20 cellular contexts compared by ENCODE assay signal in genomic region chr3:149381173-149382090, GRCh38. TPM values are rescaled to one million over a fixed set of nuclear protein-coding genes. Genes with fewer than 3 reads are reported as not detected.
DNase-seq lines count a peak whose midpoint lies in the region; ATAC-seq and TF ChIP-seq lines count a peak whose summit lies in the region.
"Had no signal": no experiment of that assay in that cellular context is flagged by ENCODE, and none has a peak within 500 bp of the region (broad histone marks: within the 10 kb centered on the region; RNA-seq: fewer than 3 reads in every experiment).

No MANE protein-coding gene starts in this region.

- no peaks in the 10 kb centered on the region for H3K27me3 ChIP-seq in AG04450 (ENCODE audit: control insufficient read depth, insufficient read depth, low read length)
- H3K27me3 ChIP-seq: colonic mucosa, Peyer's patch had no signal

- ATAC-seq in HG03520 (IDR thresholded peaks at IDR 0.05; ENCODE audit: unreplicated experiment) (peak; percentile 16), GM18867 (IDR thresholded peaks at IDR 0.05; ENCODE audit: unreplicated experiment) (no peak)
- ATAC-seq: activated CD4-positive, alpha-beta T cell treated with anti-CD3 and anti-CD28 coated beads for 36 hours had no signal

- CTCF ChIA-PET in AG04450 (lab: Charles Lee), result no interaction called here

- H3K4me3 ChIP-seq in AG04450 (ENCODE audit: low read depth, low read length), result no peak overlapping the region
- H3K4me3 ChIP-seq: colonic mucosa, Peyer's patch had no signal

- H3K36me3 Mint-ChIP-seq in endothelial cell (ENCODE audit: low read depth, unreplicated experiment) (peaks cover 16% of the 10 kb centered on the region), osteocyte (ENCODE audit: unreplicated experiment) (no peaks in the 10 kb centered on the region), immature natural killer cell (no peaks in the 10 kb centered on the region)
- H3K36me3 Mint-ChIP-seq: CD4-positive, CD25-positive, alpha-beta regulatory T cell had no signal

- TF ChIP-seq CTCF in AG04450 (IDR thresholded peaks at IDR 0.05; ENCODE audit: low read depth, low read length) (no peak), endothelial cell (IDR thresholded peaks at IDR 0.05; ENCODE audit: unreplicated experiment) (no peak), osteocyte (IDR thresholded peaks at IDR 0.05) (no peak)

- H3K4me3 Mint-ChIP-seq in endothelial cell (ENCODE audit: unreplicated experiment) (peak overlapping the region; percentile 13), osteocyte (ENCODE audit: unreplicated experiment) (no peak overlapping the region), immature natural killer cell (no peak overlapping the region)
- H3K4me3 Mint-ChIP-seq: activated CD4-positive, alpha-beta T cell treated with anti-CD3 and anti-CD28 coated beads for 36 hours; CD4-positive, CD25-positive, alpha-beta regulatory T cell had no signal

- H3K27ac Mint-ChIP-seq in endothelial cell (ENCODE audit: unreplicated experiment) (peak overlapping the region; percentile 74), osteocyte (ENCODE audit: unreplicated experiment) (peak overlapping the region; percentile 76), immature natural killer cell (no peak overlapping the region)
- H3K27ac Mint-ChIP-seq: activated CD4-positive, alpha-beta T cell treated with anti-CD3 and anti-CD28 coated beads for 36 hours had no signal

- no peak for DNase-seq in AG04450 (ENCODE audit: low read depth, low spot score)
- no peak for DNase-seq in endothelial cell (ENCODE audit: low spot score)
- no peak for DNase-seq in osteocyte (ENCODE audit: extremely low spot score, unreplicated experiment)
- DNase-seq in NCI-H146 treated with DMSO at 0.1 percent for 48 hours (lab: John Stamatoyannopoulos, UW; ENCODE audit: unreplicated experiment), result no peak
- DNase-seq in immature natural killer cell, result no peak
- no peak for DNase-seq in CD1c-positive myeloid dendritic cell (ENCODE audit: extremely low spot score)
- DNase-seq: activated CD4-positive, alpha-beta T cell treated with anti-CD3 and anti-CD28 coated beads for 36 hours; activated gamma-delta T cell; CD4-positive, CD25-positive, alpha-beta regulatory T cell; colonic mucosa; DMS153; KBM-7; NCI-H1436; NCI-H446 treated with DMSO at 0.1 percent for 48 hours; Peyer's patch; stimulated activated CD4-positive, alpha-beta T cell treated with anti-CD3 and anti-CD28 coated beads, Interleukin-4, amount 100 ng/mL, for 4 hours; stimulated activated naive CD4-positive, alpha-beta T cell treated with Interleukin-2 at 50 U/mL for 16 hours; T-helper 2 cell had no signal

- H3K4me1 Mint-ChIP-seq in endothelial cell (ENCODE audit: unreplicated experiment) (peaks cover 32% of the 10 kb centered on the region), osteocyte (ENCODE audit: unreplicated experiment) (peaks cover 68% of the 10 kb centered on the region), immature natural killer cell (peaks cover 12 to 34% of the 10 kb centered on the region in 2 donors)
- H3K4me1 Mint-ChIP-seq: activated CD4-positive, alpha-beta T cell treated with anti-CD3 and anti-CD28 coated beads for 36 hours; CD4-positive, CD25-positive, alpha-beta regulatory T cell had no signal

- H3K27me3 Mint-ChIP-seq in endothelial cell (ENCODE audit: unreplicated experiment) (peaks cover 3% of the 10 kb centered on the region), osteocyte (ENCODE audit: unreplicated experiment) (no peaks in the 10 kb centered on the region), immature natural killer cell (ENCODE audit: low read depth in 3 of 3) (peaks cover 0 to 1% (median 0%) of the 10 kb centered on the region in 3 donors)
- H3K27me3 Mint-ChIP-seq: CD4-positive, CD25-positive, alpha-beta regulatory T cell had no signal

- peaks cover 8% of the 10 kb centered on the region for H3K9me3 Mint-ChIP-seq in endothelial cell (ENCODE audit: unreplicated experiment)
- H3K9me3 Mint-ChIP-seq in osteocyte (ENCODE audit: unreplicated experiment), result no peaks in the 10 kb centered on the region
- no peaks in the 10 kb centered on the region for H3K9me3 Mint-ChIP-seq in immature natural killer cell

- H3K9me3 ChIP-seq in AG04450 (ENCODE audit: control insufficient read depth, insufficient read depth, low read length), result no peaks in the 10 kb centered on the region
- H3K9me3 ChIP-seq: colonic mucosa, Peyer's patch had no signal

- peak overlapping the region; percentile 66 for H3K27ac ChIP-seq in AG04450 (ENCODE audit: low read depth, low read length)
- H3K27ac ChIP-seq: colonic mucosa had no signal

- POLR2A ChIA-PET in AG04450 (lab: Yijun Ruan, JAX), result interaction anchor here (1.3 kb wide), 1 partner anchor 8 kb away, joined by 4 read pairs; no protein-coding TSS in a partner anchor

RNA-seq across cellular contexts. Expression of gene TM4SF1, which starts 4.0 kb away (rescaled TPM):
- polyA plus RNA-seq in AG04450 (2011; rRNA removed) (232 and 260 TPM in 2 replicates), immature natural killer cell (not detected)
- 189 and 207 TPM in 2 replicates for polyA minus RNA-seq in AG04450 (2011; rRNA and poly(A)+ RNA removed)
- total RNA-seq in endothelial cell (ENCODE audit: unreplicated experiment) (0.97 TPM), osteocyte (120 and 122 TPM in 2 replicates)
- total RNA-seq: activated CD4-positive, alpha-beta T cell treated with anti-CD3 and anti-CD28 coated beads for 36 hours had no signal
- polyA plus RNA-seq: CD4-positive, CD25-positive, alpha-beta regulatory T cell had no signal

RNA-seq across cellular contexts. Expression of gene TM4SF18, which starts 48.0 kb away (rescaled TPM):
- polyA plus RNA-seq in AG04450 (2011; rRNA removed) (0.09 TPM in 1 of 2 replicates, not detected in the other), immature natural killer cell (not detected)
- not detected in 2 replicates for polyA minus RNA-seq in AG04450 (2011; rRNA and poly(A)+ RNA removed)
- total RNA-seq in endothelial cell (ENCODE audit: unreplicated experiment) (57.4 TPM), osteocyte (2.2 and 3.7 TPM in 2 replicates)
- total RNA-seq: activated CD4-positive, alpha-beta T cell treated with anti-CD3 and anti-CD28 coated beads for 36 hours; CD4-positive, CD25-positive, alpha-beta regulatory T cell had no signal
- polyA plus RNA-seq: CD4-positive, CD25-positive, alpha-beta regulatory T cell had no signal

Comparison
In these comparisons a context has a peak if more than half of its experiments do, and no peak if none do; other contexts are left out.
1. H3K27ac Mint-ChIP-seq: peak in endothelial cell (single experiment) and osteocyte (single experiment); none in immature natural killer cell (0 of 6).
2. RNA of gene TM4SF1, which starts 4.0 kb away (total RNA-seq): 120 to 122 TPM in osteocyte; 0.97 TPM in endothelial cell (single experiment); every median in the first group is over 10 times any median in the second.
3. RNA of gene TM4SF18, which starts 48.0 kb away (total RNA-seq): 57.4 TPM in endothelial cell (single experiment); 2.2 to 3.7 TPM in osteocyte; every median in the first group is over 10 times any median in the second.